ENCODE assay signal across 9 cellular contexts in the genomic region with DNA sequence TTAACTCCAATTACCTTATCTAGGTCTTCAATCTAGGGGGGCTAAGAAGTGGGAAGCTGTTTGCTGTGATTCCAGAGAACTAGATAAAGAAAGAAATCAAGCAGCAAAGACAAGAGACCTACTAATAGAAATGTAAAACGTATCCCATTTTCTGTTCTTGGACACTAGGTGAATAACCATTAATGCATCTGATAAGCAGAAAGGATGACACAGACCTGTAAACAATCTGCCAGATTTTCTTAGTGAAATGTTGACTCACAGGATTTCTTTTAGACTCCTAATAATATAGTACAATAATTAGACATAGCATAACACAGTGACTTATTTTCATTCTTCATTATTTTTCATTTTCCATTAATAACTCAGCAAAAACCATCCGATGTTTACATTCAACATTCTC. TPM values are rescaled to one million over a fixed set of nuclear protein-coding genes. Genes with fewer than 3 reads are reported as not detected.
DNase-seq lines count a peak whose midpoint lies in the region; ATAC-seq and TF ChIP-seq lines count a peak whose summit lies in the region.
"Had no signal": no experiment of that assay in that cellular context is flagged by ENCODE, and none has a peak within 500 bp of the region (broad histone marks: within the 10 kb centered on the region; RNA-seq: fewer than 3 reads in every experiment).

No MANE protein-coding gene starts in this region.

- no peak for TF ChIP-seq EP300 in neural cell (conservative IDR thresholded peaks at IDR 0.05; ENCODE audit: poor library complexity, severe bottlenecking)

- CTCF ChIA-PET in PC-3 (lab: Charles Lee) = interaction anchor here (0.6 kb wide), 1 partner anchor 24 kb away, joined by 5 read pairs; no protein-coding TSS in a partner anchor

- H3K9me3 ChIP-seq in PC-3 (ENCODE audit: low read length) (no peaks in the 10 kb centered on the region), neural cell (ENCODE audit: low read length) (no peaks in the 10 kb centered on the region)
- H3K9me3 ChIP-seq in effector memory CD4-positive, alpha-beta T cell (ENCODE audit: control insufficient read depth, low read length) = no peaks in the 10 kb centered on the region

- peak; percentile 18; the same call in 1 of the 2 replicates for ATAC-seq in PC-3
- ATAC-seq in GM19467 (IDR thresholded peaks at IDR 0.05; ENCODE audit: unreplicated experiment) = no peak

- H3K9ac ChIP-seq in PC-3 (ENCODE audit: low read length) (no peak overlapping the region), neural cell (ENCODE audit: low read length) (peak overlapping the region; percentile 1)

- BruUV-seq in PC-3 (replicated peaks; lab: Mats Ljungman, UMichigan) = no TSS peak

- H3K4me2 ChIP-seq in PC-3 (ENCODE audit: low read length) = peak overlapping the region; percentile 93
- H3K4me2 ChIP-seq in neural cell (ENCODE audit: low read length) = peak overlapping the region; percentile 78

- H3K9me2 ChIP-seq in PC-3 (replicated peaks; ENCODE audit: low read length) = no peaks in the 10 kb centered on the region
- H3K9me2 ChIP-seq in neural cell (ENCODE audit: insufficient read depth, low read length) = no peaks in the 10 kb centered on the region

- H2AFZ ChIP-seq in PC-3 (ENCODE audit: low read length) = peak overlapping the region; percentile 99; the same call in 1 of the 2 replicates
- no peak overlapping the region for H2AFZ ChIP-seq in neural cell (ENCODE audit: low read depth, low read length)

- H3K4me3 ChIP-seq in GM12865 (ENCODE audit: low read depth, low read length) (peak overlapping the region; percentile 94), PC-3 (ENCODE audit: low read length) (peak overlapping the region; percentile 85), coronary artery (peak overlapping the region; percentile 81), neural cell (ENCODE audit: low read length) (peak overlapping the region; percentile 77)
- no peak overlapping the region for H3K4me3 ChIP-seq in effector memory CD4-positive, alpha-beta T cell (ENCODE audit: insufficient read depth, low read depth, low read length, poor library complexity, severe bottlenecking)

- DNase-seq in GM12865 (ENCODE audit: low read depth) (no peak), PC-3 (peak; percentile 40), coronary artery (ENCODE audit: low spot score) (no peak), T-helper 9 cell (no peak), kidney glomerular epithelial cell (lab: John Stamatoyannopoulos, UW) (no peak)
- no peak for DNase-seq in effector memory CD4-positive, alpha-beta T cell
- DNase-seq: NCI-H446 treated with DMSO at 0.1 percent for 48 hours had no signal

- peaks cover 19% of the 10 kb centered on the region for H3K4me1 ChIP-seq in PC-3 (ENCODE audit: insufficient read depth, low read length)
- peaks cover 9% of the 10 kb centered on the region for H3K4me1 ChIP-seq in effector memory CD4-positive, alpha-beta T cell (ENCODE audit: control insufficient read depth, insufficient read depth, low read length, poor library complexity, severe bottlenecking)

- H3K27ac ChIP-seq in PC-3 (ENCODE audit: low read length) (no peak overlapping the region), coronary artery (no peak overlapping the region), neural cell (ENCODE audit: low read length) (no peak overlapping the region)
- no peak overlapping the region for H3K27ac ChIP-seq in effector memory CD4-positive, alpha-beta T cell (ENCODE audit: insufficient read depth, low read length, poor library complexity, severe bottlenecking)

- intact Hi-C loops in PC-3 (cut with micrococcal nuclease) = no loop called here

- no peaks in the 10 kb centered on the region for H4K20me1 ChIP-seq in PC-3 (ENCODE audit: low read length)
- H4K20me1 ChIP-seq in neural cell (ENCODE audit: insufficient read depth) = no peaks in the 10 kb centered on the region

- TF ChIP-seq RAD21 in neural cell (conservative IDR thresholded peaks at IDR 0.05) = no peak

- H3K79me2 ChIP-seq in PC-3 (ENCODE audit: low read length) = peaks cover 13% of the 10 kb centered on the region
- H3K79me2 ChIP-seq in neural cell (replicated peaks; ENCODE audit: insufficient read depth, low read length) = peaks cover 18% of the 10 kb centered on the region

- TF ChIP-seq CTCF in GM12865 (IDR thresholded peaks at IDR 0.05; ENCODE audit: insufficient read depth, low read depth, low read length, missing control alignments) (no peak), PC-3 (conservative IDR thresholded peaks at IDR 0.05; ENCODE audit: low read depth, low read length) (no peak), coronary artery (IDR thresholded peaks at IDR 0.05) (no peak), neural cell (IDR thresholded peaks at IDR 0.05; ENCODE audit: poor library complexity, severe bottlenecking) (no peak)

- H3F3A ChIP-seq in PC-3 (ENCODE audit: low read length, unreplicated experiment) (no peaks in the 10 kb centered on the region), neural cell (ENCODE audit: insufficient read depth, low read length, poor library complexity, severe bottlenecking) (no peaks in the 10 kb centered on the region)

- H3K36me3 ChIP-seq in PC-3 (ENCODE audit: low read depth, low read length) = peaks cover 2% of the 10 kb centered on the region; the same call in 1 of the 2 replicates
- no peaks in the 10 kb centered on the region for H3K36me3 ChIP-seq in neural cell (ENCODE audit: insufficient read depth, low read length)
- H3K36me3 ChIP-seq in effector memory CD4-positive, alpha-beta T cell (ENCODE audit: control insufficient read depth, insufficient read depth, low read length) = no peaks in the 10 kb centered on the region

- POLR2A ChIA-PET in PC-3 (lab: Charles Lee; ENCODE audit: unreplicated experiment) = interaction anchor here (0.6 kb wide), 1 partner anchor 14 kb away, joined by 7 read pairs; no protein-coding TSS in a partner anchor

- H3K27me3 ChIP-seq in PC-3 (ENCODE audit: low read length) (no peaks in the 10 kb centered on the region), neural cell (ENCODE audit: insufficient read depth, low read depth, low read length) (no peaks in the 10 kb centered on the region)
- H3K27me3 ChIP-seq in effector memory CD4-positive, alpha-beta T cell (replicated peaks; ENCODE audit: control insufficient read depth, insufficient read depth, low read length, poor library complexity, severe bottlenecking) = no peaks in the 10 kb centered on the region

TF ChIP-seq in neural cell, 6 proteins besides CTCF, POLR2A, EP300 and RAD21:
- TF ChIP-seq SMC3 (conservative IDR thresholded peaks at IDR 0.05; ENCODE audit: poor library complexity) (no peak), MXI1 (conservative IDR thresholded peaks at IDR 0.05; ENCODE audit: poor library complexity, severe bottlenecking) (no peak), EZH2 (IDR thresholded peaks at IDR 0.05; ENCODE audit: borderline replicate concordance, insufficient read depth, low read length, poor library complexity, severe bottlenecking) (no peak), POLR2AphosphoS5 (IDR thresholded peaks at IDR 0.05) (no peak), TAF1 (IDR thresholded peaks at IDR 0.05; ENCODE audit: low read depth) (no peak)
- TF ChIP-seq, protein P1, sequence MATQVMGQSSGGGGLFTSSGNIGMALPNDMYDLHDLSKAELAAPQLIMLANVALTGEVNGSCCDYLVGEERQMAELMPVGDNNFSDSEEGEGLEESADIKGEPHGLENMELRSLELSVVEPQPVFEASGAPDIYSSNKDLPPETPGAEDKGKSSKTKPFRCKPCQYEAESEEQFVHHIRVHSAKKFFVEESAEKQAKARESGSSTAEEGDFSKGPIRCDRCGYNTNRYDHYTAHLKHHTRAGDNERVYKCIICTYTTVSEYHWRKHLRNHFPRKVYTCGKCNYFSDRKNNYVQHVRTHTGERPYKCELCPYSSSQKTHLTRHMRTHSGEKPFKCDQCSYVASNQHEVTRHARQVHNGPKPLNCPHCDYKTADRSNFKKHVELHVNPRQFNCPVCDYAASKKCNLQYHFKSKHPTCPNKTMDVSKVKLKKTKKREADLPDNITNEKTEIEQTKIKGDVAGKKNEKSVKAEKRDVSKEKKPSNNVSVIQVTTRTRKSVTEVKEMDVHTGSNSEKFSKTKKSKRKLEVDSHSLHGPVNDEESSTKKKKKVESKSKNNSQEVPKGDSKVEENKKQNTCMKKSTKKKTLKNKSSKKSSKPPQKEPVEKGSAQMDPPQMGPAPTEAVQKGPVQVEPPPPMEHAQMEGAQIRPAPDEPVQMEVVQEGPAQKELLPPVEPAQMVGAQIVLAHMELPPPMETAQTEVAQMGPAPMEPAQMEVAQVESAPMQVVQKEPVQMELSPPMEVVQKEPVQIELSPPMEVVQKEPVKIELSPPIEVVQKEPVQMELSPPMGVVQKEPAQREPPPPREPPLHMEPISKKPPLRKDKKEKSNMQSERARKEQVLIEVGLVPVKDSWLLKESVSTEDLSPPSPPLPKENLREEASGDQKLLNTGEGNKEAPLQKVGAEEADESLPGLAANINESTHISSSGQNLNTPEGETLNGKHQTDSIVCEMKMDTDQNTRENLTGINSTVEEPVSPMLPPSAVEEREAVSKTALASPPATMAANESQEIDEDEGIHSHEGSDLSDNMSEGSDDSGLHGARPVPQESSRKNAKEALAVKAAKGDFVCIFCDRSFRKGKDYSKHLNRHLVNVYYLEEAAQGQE (IDR thresholded peaks at IDR 0.05; ENCODE audit: borderline replicate concordance) = no peak

RNA-seq across cellular contexts. Expression of gene WDR35, which starts 1.3 kb away (rescaled TPM):
- 6.6 and 8.9 TPM in 2 replicates for total RNA-seq in PC-3 (2014; rRNA removed)
- 13.5 and 14.2 TPM in 2 replicates for polyA plus RNA-seq in neural cell
- polyA minus RNA-seq in neural cell = 18.7 and 19.3 TPM in 2 replicates

RNA-seq across cellular contexts. Expression of gene MATN3, which starts 23.9 kb away (rescaled TPM):
- total RNA-seq in PC-3 (2014; rRNA removed) = 1.1 and 1.6 TPM in 2 replicates
- 0.60 and 0.90 TPM in 2 replicates for polyA plus RNA-seq in neural cell
- polyA minus RNA-seq in neural cell = 0.24 and 0.35 TPM in 2 replicates
